ENCODE assay signal across 21 cellular contexts in the genomic region with DNA sequence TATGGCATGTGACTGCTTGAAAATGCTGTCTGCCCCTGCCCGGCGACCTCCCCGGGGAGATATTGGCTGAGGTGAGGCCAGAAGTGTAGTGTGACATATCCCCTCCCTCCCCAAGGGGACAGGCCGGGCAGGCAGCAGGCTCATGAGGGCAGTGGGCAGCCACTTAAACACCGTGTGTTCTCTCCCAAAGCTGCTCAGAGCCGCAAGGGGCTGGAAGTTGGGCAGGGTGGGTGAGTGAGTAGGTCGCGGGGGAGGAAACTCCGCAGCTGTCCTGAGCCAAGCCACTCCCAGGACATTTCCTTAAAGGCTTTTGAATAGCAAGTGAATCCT. TPM values are rescaled to one million over a fixed set of nuclear protein-coding genes. Genes with fewer than 3 reads are reported as not detected.
"Had no signal": no experiment of that assay in that cellular context is flagged by ENCODE, and none has a peak within 500 bp of the region (broad histone marks: within the 10 kb centered on the region; RNA-seq: fewer than 3 reads in every experiment).

No MANE protein-coding gene starts in this region.

- DNase-seq: activated CD4-positive, alpha-beta memory T cell treated with anti-CD3 and anti-CD28 coated beads, Interleukin-2, amount 10 ng/mL, durations not matched to agents 7 days and 5 days; activated CD4-positive, alpha-beta T cell treated with anti-CD3 and anti-CD28 coated beads for 4 hours; activated effector memory CD4-positive, alpha-beta T cell treated with Interleukin-2 at 50 U/mL for 16 hours; activated T-cell treated with anti-CD3 and anti-CD28 coated beads, Interleukin-2, amount 50 U/mL, for 4 hours; adrenal gland; glutamatergic neuron; hypothalamus; naive B cell; posterior cingulate gyrus; retina; stimulated activated CD4-positive, alpha-beta T cell treated with anti-CD3 and anti-CD28 coated beads, Interleukin-15, amount 100 ng/mL, for 24 hours; stimulated activated CD4-positive, alpha-beta T cell treated with anti-CD3 and anti-CD28 coated beads, Interleukin-4, amount 100 ng/mL, for 1 hour; stimulated activated naive B cell treated with anti-CD40 and anti-IgM and Interleukin-4, amounts not matched to agents 10 μg/mL and 1 μg/mL and 100 μg/mL, for 72 hours; T-helper 17 cell had no signal

- H3K36me3 Mint-ChIP-seq: activated naive CD4-positive, alpha-beta T cell treated with anti-CD3 and anti-CD28 coated beads, Interleukin-2, amount 50 U/mL, for 24 hours; stimulated activated naive B cell treated with anti-CD40 and anti-IgM and Interleukin-4, amounts not matched to agents 10 μg/mL and 1 μg/mL and 100 μg/mL, for 72 hours had no signal

- H3K36me3 ChIP-seq: adrenal gland, cardiac muscle cell, tibial nerve had no signal

- H3K4me1 Mint-ChIP-seq: activated CD4-positive, alpha-beta memory T cell treated with anti-CD3 and anti-CD28 coated beads, Interleukin-2, amount 10 ng/mL, durations not matched to agents 7 days and 5 days; activated naive CD4-positive, alpha-beta T cell treated with anti-CD3 and anti-CD28 coated beads, Interleukin-2, amount 50 U/mL, for 24 hours; naive B cell had no signal

- H3K27ac ChIP-seq: adrenal gland, cardiac muscle cell, skin epidermis, tibial nerve had no signal

- H3K4me1 ChIP-seq: adrenal gland, tibial nerve had no signal

- H3K4me3 ChIP-seq: adrenal gland, cardiac muscle cell, skin epidermis, tibial nerve had no signal

- H3K9me3 Mint-ChIP-seq: activated CD4-positive, alpha-beta memory T cell treated with anti-CD3 and anti-CD28 coated beads, Interleukin-2, amount 10 ng/mL, durations not matched to agents 7 days and 5 days; activated naive CD4-positive, alpha-beta T cell treated with anti-CD3 and anti-CD28 coated beads, Interleukin-2, amount 50 U/mL, for 24 hours; activated T-cell treated with anti-CD3 and anti-CD28 coated beads, Interleukin-2, amount 50 U/mL, for 4 hours; stimulated activated naive B cell treated with anti-CD40 and anti-IgM and Interleukin-4, amounts not matched to agents 10 μg/mL and 1 μg/mL and 100 μg/mL, for 72 hours had no signal

- H3K27me3 ChIP-seq: cardiac muscle cell had no signal

- ATAC-seq: stimulated activated naive B cell treated with anti-CD40 and anti-IgM and Interleukin-4, amounts not matched to agents 10 μg/mL and 1 μg/mL and 100 μg/mL, for 72 hours; T-helper 17 cell had no signal

- H3K4me3 Mint-ChIP-seq: activated CD4-positive, alpha-beta memory T cell treated with anti-CD3 and anti-CD28 coated beads, Interleukin-2, amount 10 ng/mL, durations not matched to agents 7 days and 5 days; activated naive CD4-positive, alpha-beta T cell treated with anti-CD3 and anti-CD28 coated beads, Interleukin-2, amount 50 U/mL, for 24 hours; activated T-cell treated with anti-CD3 and anti-CD28 coated beads, Interleukin-2, amount 50 U/mL, for 4 hours; naive B cell; stimulated activated naive B cell treated with anti-CD40 and anti-IgM and Interleukin-4, amounts not matched to agents 10 μg/mL and 1 μg/mL and 100 μg/mL, for 72 hours; T-helper 17 cell had no signal

- H3K27ac Mint-ChIP-seq: activated CD4-positive, alpha-beta memory T cell treated with anti-CD3 and anti-CD28 coated beads, Interleukin-2, amount 10 ng/mL, durations not matched to agents 7 days and 5 days; activated naive CD4-positive, alpha-beta T cell treated with anti-CD3 and anti-CD28 coated beads, Interleukin-2, amount 50 U/mL, for 24 hours; stimulated activated naive B cell treated with anti-CD40 and anti-IgM and Interleukin-4, amounts not matched to agents 10 μg/mL and 1 μg/mL and 100 μg/mL, for 72 hours; T-helper 17 cell had no signal

- H3K9me3 ChIP-seq: adrenal gland, tibial nerve had no signal

RNA-seq across cellular contexts. Expression of gene TMEM171, which starts 15.9 kb away (rescaled TPM):
- total RNA-seq: activated CD4-positive, alpha-beta memory T cell treated with anti-CD3 and anti-CD28 coated beads, Interleukin-2, amount 10 ng/mL, durations not matched to agents 7 days and 5 days; cardiac muscle cell; mesenteric fat pad had no signal
- polyA plus RNA-seq: cardiac muscle cell had no signal

RNA-seq across cellular contexts. Expression of gene TMEM174, which starts 36.8 kb away (rescaled TPM):
- total RNA-seq: activated CD4-positive, alpha-beta memory T cell treated with anti-CD3 and anti-CD28 coated beads, Interleukin-2, amount 10 ng/mL, durations not matched to agents 7 days and 5 days; activated T-cell treated with anti-CD3 and anti-CD28 coated beads, Interleukin-2, amount 50 U/mL, for 4 hours; adrenal gland; cardiac muscle cell; liver; mesenteric fat pad; T-helper 17 cell; tibial nerve had no signal
- polyA plus RNA-seq: adrenal gland, cardiac muscle cell, esophagus, liver had no signal
